ENCODE assay signal across 19 cellular contexts in the genomic region with DNA sequence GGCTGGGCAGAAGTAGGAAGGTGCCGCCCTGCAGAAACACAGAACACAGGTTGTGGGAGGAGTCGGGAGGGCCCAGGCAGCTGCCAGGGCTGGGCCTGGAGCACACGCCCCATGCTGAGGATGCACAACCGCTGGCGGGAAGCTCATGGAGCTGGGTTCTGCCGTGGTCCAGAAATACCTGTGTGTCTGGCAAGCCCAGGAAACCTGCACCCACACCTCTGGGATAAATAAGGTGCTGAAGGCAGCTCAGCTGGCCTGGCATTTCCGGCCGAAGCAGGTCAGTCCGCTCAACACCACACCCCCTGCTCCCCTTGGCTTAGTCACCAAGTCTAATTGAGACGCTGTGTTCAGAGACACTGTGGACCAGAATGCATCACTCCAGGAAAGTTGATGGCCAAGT. TPM values are rescaled to one million over a fixed set of nuclear protein-coding genes. Genes with fewer than 3 reads are reported as not detected.
DNase-seq lines count a peak whose midpoint lies in the region; ATAC-seq and TF ChIP-seq lines count a peak whose summit lies in the region.
"Had no signal": no experiment of that assay in that cellular context is flagged by ENCODE, and none has a peak within 500 bp of the region (broad histone marks: within the 10 kb centered on the region; RNA-seq: fewer than 3 reads in every experiment).

No MANE protein-coding gene starts in this region.

- H3K9me2 ChIP-seq in OCI-LY7 (ENCODE audit: insufficient read depth, low read length), result no peaks in the 10 kb centered on the region

- no peaks in the 10 kb centered on the region for H4K20me1 ChIP-seq in OCI-LY7 (ENCODE audit: insufficient read depth, low read length)

- TF ChIP-seq EP300 in transverse colon (IDR thresholded peaks at IDR 0.05; ENCODE audit: low read depth), result no peak

- peak overlapping the region; percentile 48 for H3K27ac Mint-ChIP-seq in endodermal cell
- H3K27ac Mint-ChIP-seq: IgD-negative memory B cell, T-helper 17 cell had no signal

- TF ChIP-seq CTCF in endodermal cell (conservative IDR thresholded peaks at IDR 0.05) (no peak), transverse colon (IDR thresholded peaks at IDR 0.05) (no peak), OCI-LY7 (conservative IDR thresholded peaks at IDR 0.05; ENCODE audit: low read length) (no peak)

- POLR2A ChIA-PET in OCI-LY7 (lab: Charles Lee), result no interaction called here

- in situ Hi-C loops in transverse colon (cut with MboI; ENCODE audit: low pct_ligation_motif_present in 1 of 4, low pct_unique_long_range_greater_than_20kb in 1 of 4, low sequenced_read_pairs in 3 of 4), result loop anchor here in 3 of 4 donors (10.0 kb wide), 2 partner anchors 67 to 147 kb away; partner anchors contain the start of genes LZIC (in 1 of the 3) and NMNAT1 (in 1 of the 3)

- H3K27me3 ChIP-seq in endodermal cell (ENCODE audit: control insufficient read depth, insufficient read depth, low read length, poor library complexity, severe bottlenecking) (no peaks in the 10 kb centered on the region), transverse colon (no peaks in the 10 kb centered on the region)

- TF ChIP-seq POLR2A in transverse colon (IDR thresholded peaks at IDR 0.05), result no peak

- ATAC-seq in HG02642 (IDR thresholded peaks at IDR 0.05; ENCODE audit: poor library complexity, unreplicated experiment), result no peak
- ATAC-seq: activated CD4-positive, CD25-positive, alpha-beta regulatory T cell treated with anti-CD3 and anti-CD28 coated beads, Interleukin-2, amount 50 U/mL, for 24 hours; T-helper 17 cell had no signal

- no peaks in the 10 kb centered on the region for H3K36me3 ChIP-seq in endodermal cell (ENCODE audit: control insufficient read depth, insufficient read depth, low read length)
- no peaks in the 10 kb centered on the region for H3K36me3 ChIP-seq in transverse colon
- no peaks in the 10 kb centered on the region for H3K36me3 ChIP-seq in OCI-LY7 (ENCODE audit: insufficient read depth, low read length)

- peaks cover 8% of the 10 kb centered on the region for H3K4me1 Mint-ChIP-seq in endodermal cell

- H3K4me3 Mint-ChIP-seq in endodermal cell, result no peak overlapping the region
- H3K4me3 Mint-ChIP-seq: CD14-positive monocyte, IgD-negative memory B cell, T-helper 17 cell had no signal

- peaks cover 4% of the 10 kb centered on the region for H3K4me1 ChIP-seq in endodermal cell (ENCODE audit: control insufficient read depth, insufficient read depth, low read length)
- peaks cover 0 to 21% (median 8%) of the 10 kb centered on the region in 4 donors for H3K4me1 ChIP-seq in transverse colon
- H3K4me1 ChIP-seq in OCI-LY7 (ENCODE audit: insufficient read depth, low read length, poor library complexity, severe bottlenecking), result peaks cover 24% of the 10 kb centered on the region

- no peak overlapping the region for H2AFZ ChIP-seq in OCI-LY7 (ENCODE audit: low read length)

- DNase-seq in NCI-H2227 (lab: John Stamatoyannopoulos, UW; ENCODE audit: unreplicated experiment) (peak; percentile 44), NCI-H2227 treated with DMSO at 0.1 percent for 48 hours (lab: John Stamatoyannopoulos, UW) (no peak), NCI-H510A treated with DMSO at 0.1 percent for 48 hours (lab: John Stamatoyannopoulos, UW) (peak; percentile 99), endodermal cell (no peak), transverse colon (peak; percentile 38), OCI-LY7 (ENCODE audit: low spot score) (no peak)
- no peak for DNase-seq in activated CD8-positive, alpha-beta memory T cell treated with anti-CD3 and anti-CD28 coated beads, Interleukin-2, amount 50 U/mL, for 48 hours
- DNase-seq: activated naive CD4-positive, alpha-beta T cell; cortex of kidney; erythroblast; HCEC 1CT; NCI-H82; SHP77; stimulated activated CD4-positive, alpha-beta T cell treated with anti-CD3 and anti-CD28 coated beads, Interleukin-4, amount 100 ng/mL, for 4 hours; T-helper 17 cell had no signal

- no peaks in the 10 kb centered on the region for H3K9me3 Mint-ChIP-seq in endodermal cell
- H3K9me3 Mint-ChIP-seq: CD14-positive monocyte, IgD-negative memory B cell had no signal

- 88 to 100% methylated on average over 8 to 10 of the region's 10 CpGs for WGBS in endodermal cell (ENCODE audit: insufficient coverage in 1 of 2, insufficient read length in 1 of 2), 2 experiments
- WGBS in transverse colon (ENCODE audit: low coverage in 1 of 2), 2 donors, result 62% methylated on average over 10 of the region's 10 CpGs; no CpG with 5 or more reads in 1 of the 2 donors

- H3K27ac ChIP-seq in endodermal cell (ENCODE audit: low read depth, low read length) (no peak overlapping the region), transverse colon (peak overlapping the region in 1 of 4 donors; percentile 21), OCI-LY7 (ENCODE audit: low read depth, low read length, poor library complexity, severe bottlenecking) (no peak overlapping the region)

- intact Hi-C loops in transverse colon (cut with DNase I; ENCODE audit: low total_unique reads), result loop anchor here (10.0 kb wide), 1 partner anchor 457 kb away; no protein-coding TSS in a partner anchor
- intact Hi-C loops in OCI-LY7 (cut with micrococcal nuclease; ENCODE audit: unreplicated experiment), result no loop called here

- no peaks in the 10 kb centered on the region for H3K79me2 ChIP-seq in OCI-LY7 (ENCODE audit: insufficient read depth, low read depth, low read length)

- H3K27me3 Mint-ChIP-seq in endodermal cell (ENCODE audit: insufficient read depth), result no peaks in the 10 kb centered on the region
- H3K27me3 Mint-ChIP-seq: IgD-negative memory B cell, T-helper 17 cell had no signal

- H3K4me3 ChIP-seq in endodermal cell (ENCODE audit: low read length), result no peak overlapping the region
- no peak overlapping the region for H3K4me3 ChIP-seq in transverse colon
- no peak overlapping the region for H3K4me3 ChIP-seq in OCI-LY7 (ENCODE audit: low read depth, low read length, poor library complexity, severe bottlenecking)

- H3K9me3 ChIP-seq in endodermal cell (ENCODE audit: control insufficient read depth, low read length) (no peaks in the 10 kb centered on the region), transverse colon (no peaks in the 10 kb centered on the region), OCI-LY7 (ENCODE audit: low read length) (no peaks in the 10 kb centered on the region)

- CTCF ChIA-PET in OCI-LY7 (lab: Charles Lee; ENCODE audit: unreplicated experiment), result no interaction called here

- H3K9ac ChIP-seq in endodermal cell (ENCODE audit: extremely low read depth, low read length, poor library complexity, severe bottlenecking), result no peak overlapping the region

- H3K36me3 Mint-ChIP-seq in endodermal cell (ENCODE audit: low read depth), result peaks cover 19% of the 10 kb centered on the region
- H3K36me3 Mint-ChIP-seq: IgD-negative memory B cell had no signal

- no TSS peak for BruUV-seq in OCI-LY7 (replicated peaks; lab: Mats Ljungman, UMichigan)

- H3K4me2 ChIP-seq in OCI-LY7 (ENCODE audit: low read length), result no peak overlapping the region

RNA-seq across cellular contexts. Expression of gene CTNNBIP1, which starts 32.1 kb away (rescaled TPM):
- 10 to 100 TPM; 65.0 to 69.5 TPM for total RNA-seq in endodermal cell
- 64.0 TPM for polyA plus RNA-seq in endodermal cell (2013, experiment 1 of 2)
- polyA plus RNA-seq in endodermal cell (2013, experiment 2 of 2), result 59.8 TPM
- 10 to 100 TPM in 3 of 4 donors, 1 to 10 TPM in 1; 7.9 to 24.4 (median 15.7) TPM for total RNA-seq in transverse colon
- 9.6 and 14.7 TPM in 2 replicates for total RNA-seq in OCI-LY7 (2014; rRNA removed; shearing (Covaris generic))
- total RNA-seq in OCI-LY7 (2022), result 17.4 and 21.3 TPM in 2 replicates

RNA-seq across cellular contexts. Expression of gene CLSTN1, which starts 54.2 kb away (rescaled TPM):
- total RNA-seq in endodermal cell, result 100 to 1,000 TPM in 1 of 2 donors, 10 to 100 TPM in 1; 96.6 to 116 TPM
- 119 TPM for polyA plus RNA-seq in endodermal cell (2013, experiment 1 of 2)
- polyA plus RNA-seq in endodermal cell (2013, experiment 2 of 2), result 110 TPM
- 100 to 1,000 TPM; 118 to 191 (median 143) TPM for total RNA-seq in transverse colon
- 49.4 and 58.6 TPM in 2 replicates for total RNA-seq in OCI-LY7 (2014; rRNA removed; shearing (Covaris generic))
- 124 and 141 TPM in 2 replicates for total RNA-seq in OCI-LY7 (2022)

Comparison
In these comparisons a context has a peak if more than half of its experiments do, and no peak if none do; other contexts are left out.
1. DNase-seq: peak in NCI-H2227 (single experiment), NCI-H510A treated with DMSO at 0.1 percent for 48 hours (single experiment) and transverse colon (single experiment); none in NCI-H2227 treated with DMSO at 0.1 percent for 48 hours (single experiment), endodermal cell (single experiment), OCI-LY7 (single experiment) and activated CD8-positive, alpha-beta memory T cell treated with anti-CD3 and anti-CD28 coated beads, Interleukin-2, amount 50 U/mL, for 48 hours (single experiment).